9 cellular contexts compared by ENCODE assay signal in genomic region chr2:206004004-206004693, GRCh38.
DNase-seq lines count a peak whose midpoint lies in the region; ATAC-seq lines count a peak whose summit lies in the region.
"Had no signal": no experiment of that assay in that cellular context is flagged by ENCODE, and none has a peak within 500 bp of the region (broad histone marks: within the 10 kb centered on the region; RNA-seq: fewer than 3 reads in every experiment).

No MANE protein-coding gene starts in this region.

- no peak overlapping the region for H4K91ac ChIP-seq in mesenchymal stem cell (ENCODE audit: low read length)

- H3K27me3 ChIP-seq in mesenchymal stem cell (ENCODE audit: control insufficient read depth in 1 of 2, insufficient read depth in 1 of 2, low read length in 2 of 2), result no peaks in the 10 kb centered on the region

- 95% methylated on average over 8 of the region's 8 CpGs for WGBS in mesenchymal stem cell

- peaks cover 25 to 60% of the 10 kb centered on the region in 2 experiments for H3K36me3 ChIP-seq in mesenchymal stem cell (ENCODE audit: control insufficient read depth in 1 of 2, insufficient read depth in 2 of 2, low read depth in 1 of 2, low read length in 2 of 2)

- ATAC-seq in HG02885 (IDR thresholded peaks at IDR 0.05; ENCODE audit: poor library complexity, unreplicated experiment) (peak; percentile 55), GM21390 (IDR thresholded peaks at IDR 0.05; ENCODE audit: unreplicated experiment) (no peak)

- H3K9ac ChIP-seq in mesenchymal stem cell (ENCODE audit: low read length), result no peak overlapping the region

- no peak overlapping the region for H3K18ac ChIP-seq in mesenchymal stem cell (ENCODE audit: low read depth in 1 of 2, low read length in 2 of 2)

- no peak overlapping the region for H2BK120ac ChIP-seq in mesenchymal stem cell (ENCODE audit: low read depth, low read length)

- H3K4me1 ChIP-seq in mesenchymal stem cell (ENCODE audit: control insufficient read depth, insufficient read depth, low read depth, low read length), result peaks cover 2% of the 10 kb centered on the region

- DNase-seq in DMS 273 (lab: John Stamatoyannopoulos, UW; ENCODE audit: unreplicated experiment), result peak; percentile 43
- no peak for DNase-seq in DMS 273 treated with DMSO at 0.1 percent for 48 hours (lab: John Stamatoyannopoulos, UW)
- peak; percentile 5 for DNase-seq in activated CD4-positive, alpha-beta T cell treated with anti-CD3 and anti-CD28 coated beads, Interleukin-2, amount 50 U/mL, for 1 hour
- peak; percentile 26 for DNase-seq in mesenchymal stem cell
- no peak for DNase-seq in NCI-H345 (lab: John Stamatoyannopoulos, UW)
- DNase-seq in NCI-H510A (lab: John Stamatoyannopoulos, UW), result no peak
- DNase-seq: naive B cell had no signal

- no peaks in the 10 kb centered on the region for H3K9me3 ChIP-seq in mesenchymal stem cell (ENCODE audit: control insufficient read depth, low read length)

- H3K14ac ChIP-seq in mesenchymal stem cell (ENCODE audit: low read length in 2 of 2), result no peak overlapping the region

- no peak overlapping the region for H3K4ac ChIP-seq in mesenchymal stem cell (ENCODE audit: low read depth in 1 of 2, low read length in 2 of 2)

- H3K79me1 ChIP-seq in mesenchymal stem cell (replicated peaks; ENCODE audit: low read length, poor library complexity, severe bottlenecking), result peaks cover 15% of the 10 kb centered on the region

- no peak overlapping the region for H3K23ac ChIP-seq in mesenchymal stem cell (ENCODE audit: low read length in 2 of 2)

- no peak overlapping the region for H4K8ac ChIP-seq in mesenchymal stem cell (ENCODE audit: low read length)

- H2BK5ac ChIP-seq in mesenchymal stem cell (ENCODE audit: low read depth, low read length, poor library complexity, severe bottlenecking), result no peak overlapping the region

- H2BK12ac ChIP-seq in mesenchymal stem cell (ENCODE audit: low read length in 2 of 2), result no peak overlapping the region

- H3K4me2 ChIP-seq in mesenchymal stem cell (ENCODE audit: low read length, poor library complexity, severe bottlenecking), result no peak overlapping the region

- no peak overlapping the region for H3K4me3 ChIP-seq in mesenchymal stem cell (ENCODE audit: insufficient read depth in 1 of 2, low read depth in 1 of 2, low read length in 2 of 2)

- no peak overlapping the region for H2AK5ac ChIP-seq in mesenchymal stem cell (ENCODE audit: low read length, severe bottlenecking)

- no peak overlapping the region for H2BK15ac ChIP-seq in mesenchymal stem cell (ENCODE audit: low read depth, poor library complexity, severe bottlenecking)

- H2AFZ ChIP-seq in mesenchymal stem cell (ENCODE audit: low read depth, low read length), result no peak overlapping the region

- H3K27ac ChIP-seq in mesenchymal stem cell (ENCODE audit: low read length, poor library complexity, severe bottlenecking), result no peak overlapping the region

Comparison
In these comparisons a context has a peak if more than half of its experiments do, and no peak if none do; other contexts are left out.
1. DNase-seq: peak in DMS 273 (single experiment), activated CD4-positive, alpha-beta T cell treated with anti-CD3 and anti-CD28 coated beads, Interleukin-2, amount 50 U/mL, for 1 hour (single experiment) and mesenchymal stem cell (single experiment); none in DMS 273 treated with DMSO at 0.1 percent for 48 hours (single experiment), NCI-H345 (single experiment) and NCI-H510A (single experiment).